In genomic region chr2:10921525-10921924, GRCh38 we compare ENCODE assay signal across 18 cellular contexts. TPM values are rescaled to one million over a fixed set of nuclear protein-coding genes. Genes with fewer than 3 reads are reported as not detected.
DNase-seq lines count a peak whose midpoint lies in the region; ATAC-seq and TF ChIP-seq lines count a peak whose summit lies in the region.
"Had no signal": no experiment of that assay in that cellular context is flagged by ENCODE, and none has a peak within 500 bp of the region (broad histone marks: within the 10 kb centered on the region; RNA-seq: fewer than 3 reads in every experiment).

No MANE protein-coding gene starts in this region.

- no peak for ATAC-seq in activated naive CD8-positive, alpha-beta T cell treated with anti-CD3 and anti-CD28 coated beads, Interleukin-2, amount 50 U/mL, for 24 hours
- no peak for ATAC-seq in HG02840 (IDR thresholded peaks at IDR 0.05; ENCODE audit: low FRiP score, unreplicated experiment)

- H3K27ac Mint-ChIP-seq in chondrocyte (ENCODE audit: unreplicated experiment) (no peak overlapping the region), endothelial cell (ENCODE audit: unreplicated experiment) (no peak overlapping the region)
- no peak overlapping the region for H3K27ac Mint-ChIP-seq in activated naive CD8-positive, alpha-beta T cell treated with anti-CD3 and anti-CD28 coated beads, Interleukin-2, amount 50 U/mL, for 24 hours
- H3K27ac Mint-ChIP-seq: CD4-positive, alpha-beta T cell had no signal

- H3K27ac ChIP-seq in neuronal stem cell (replicated peaks; ENCODE audit: low read length) (no peak overlapping the region), left ventricle myocardium inferior (replicated peaks) (no peak overlapping the region)
- H3K27ac ChIP-seq: 22Rv1, HL-60 had no signal

- peaks cover 0 to 9% (median 2%) of the 10 kb centered on the region in 3 experiments for H3K27me3 ChIP-seq in neuronal stem cell (ENCODE audit: control insufficient read depth in 3 of 3, insufficient read depth in 3 of 3, low read depth in 1 of 3, low read length in 3 of 3)
- peaks cover 44% of the 10 kb centered on the region for H3K27me3 ChIP-seq in left ventricle myocardium inferior (ENCODE audit: low read depth)

- H3K36me3 Mint-ChIP-seq in chondrocyte (ENCODE audit: low read depth) (no peaks in the 10 kb centered on the region), endothelial cell (ENCODE audit: low read depth, unreplicated experiment) (peaks cover 6% of the 10 kb centered on the region)
- no peaks in the 10 kb centered on the region for H3K36me3 Mint-ChIP-seq in activated naive CD8-positive, alpha-beta T cell treated with anti-CD3 and anti-CD28 coated beads, Interleukin-2, amount 50 U/mL, for 24 hours (ENCODE audit: low read depth)

- H2BK120ac ChIP-seq in neuronal stem cell (ENCODE audit: low read depth, low read length): no peak overlapping the region

- H3K4me3 ChIP-seq in neuronal stem cell (ENCODE audit: low read length in 2 of 2) (no peak overlapping the region), left ventricle myocardium inferior (no peak overlapping the region)

- no CpG with 5 or more reads among the region's 6 CpGs for WGBS in neuronal stem cell (ENCODE audit: extremely low coverage in 2 of 2, insufficient read length in 2 of 2, insufficient replicate concordance in 1 of 2), 2 donors

- H3K4me1 ChIP-seq in neuronal stem cell (ENCODE audit: control insufficient read depth in 2 of 2, insufficient read depth in 1 of 2, low read depth in 1 of 2, low read length in 2 of 2) (peaks cover 3 to 4% of the 10 kb centered on the region in 2 donors), left ventricle myocardium inferior (peaks cover 8% of the 10 kb centered on the region)

- peak; percentile 17 for DNase-seq in activated effector memory CD4-positive, alpha-beta T cell treated with anti-CD3 and anti-CD28 coated beads, Interleukin-2, amount 50 U/mL, for 16 hours
- no peak for DNase-seq in activated effector memory CD4-positive, alpha-beta T cell treated with Interleukin-2 at 50 U/mL for 16 hours
- peak; percentile 73 for DNase-seq in chondrocyte (ENCODE audit: low spot score)
- no peak for DNase-seq in neuronal stem cell (ENCODE audit: low spot score)
- no peak for DNase-seq in activated naive CD8-positive, alpha-beta T cell treated with anti-CD3 and anti-CD28 coated beads, Interleukin-2, amount 50 U/mL, for 24 hours
- DNase-seq in left ventricle myocardium inferior: no peak
- no peak for DNase-seq in endothelial cell (ENCODE audit: low spot score)
- DNase-seq: AML-193; C1 segment of cervical spinal cord; Calu3; CD4-positive, alpha-beta T cell; DMS 273 treated with DMSO at 0.1 percent for 48 hours; IMR-90; KBM-7 had no signal

- intact Hi-C loops in left ventricle myocardium inferior (cut with micrococcal nuclease): loop anchor here (10.0 kb wide), 1 partner anchor 87 kb away; no protein-coding TSS in a partner anchor

- H3K9me3 Mint-ChIP-seq in chondrocyte (ENCODE audit: low read depth) (peaks cover 2% of the 10 kb centered on the region), endothelial cell (ENCODE audit: unreplicated experiment) (no peaks in the 10 kb centered on the region)
- H3K9me3 Mint-ChIP-seq in activated naive CD8-positive, alpha-beta T cell treated with anti-CD3 and anti-CD28 coated beads, Interleukin-2, amount 50 U/mL, for 24 hours: no peaks in the 10 kb centered on the region
- H3K9me3 Mint-ChIP-seq: CD4-positive, alpha-beta T cell had no signal

- no peak overlapping the region for H4K91ac ChIP-seq in neuronal stem cell (ENCODE audit: low read depth, low read length, poor library complexity)

- H3K14ac ChIP-seq in neuronal stem cell (ENCODE audit: low read length): peak overlapping the region; percentile 57

- peak overlapping the region; percentile 11 for H3K18ac ChIP-seq in neuronal stem cell (ENCODE audit: low read length)

- H3K4me1 Mint-ChIP-seq in chondrocyte (ENCODE audit: low read depth) (no peaks in the 10 kb centered on the region), endothelial cell (ENCODE audit: unreplicated experiment) (peaks cover 10% of the 10 kb centered on the region)
- no peaks in the 10 kb centered on the region for H3K4me1 Mint-ChIP-seq in activated naive CD8-positive, alpha-beta T cell treated with anti-CD3 and anti-CD28 coated beads, Interleukin-2, amount 50 U/mL, for 24 hours

- H2AK5ac ChIP-seq in neuronal stem cell (ENCODE audit: low read depth, low read length): no peak overlapping the region

- no peak overlapping the region for H2AFZ ChIP-seq in neuronal stem cell (ENCODE audit: low read length)

- H3K4me2 ChIP-seq in neuronal stem cell (ENCODE audit: insufficient read depth, low read length, poor library complexity, severe bottlenecking): no peak overlapping the region

- H4K8ac ChIP-seq in neuronal stem cell (ENCODE audit: low read depth, low read length): no peak overlapping the region

- no peak overlapping the region for H2BK12ac ChIP-seq in neuronal stem cell (ENCODE audit: low read length)

- no peak for TF ChIP-seq CTCF in chondrocyte (IDR thresholded peaks at IDR 0.05)
- TF ChIP-seq CTCF in left ventricle myocardium inferior (IDR thresholded peaks at IDR 0.05; ENCODE audit: borderline replicate concordance): no peak
- TF ChIP-seq CTCF in endothelial cell (IDR thresholded peaks at IDR 0.05; ENCODE audit: unreplicated experiment): no peak

- H3K9me3 ChIP-seq in neuronal stem cell (replicated peaks in 1 of 2; ENCODE audit: control insufficient read depth in 2 of 2, insufficient read depth in 1 of 2, low read depth in 1 of 2, low read length in 2 of 2): no peaks in the 10 kb centered on the region
- H3K9me3 ChIP-seq in left ventricle myocardium inferior (replicated peaks): no peaks in the 10 kb centered on the region

- no peak overlapping the region for H3K4me3 Mint-ChIP-seq in chondrocyte (ENCODE audit: unreplicated experiment)
- H3K4me3 Mint-ChIP-seq in activated naive CD8-positive, alpha-beta T cell treated with anti-CD3 and anti-CD28 coated beads, Interleukin-2, amount 50 U/mL, for 24 hours: no peak overlapping the region
- H3K4me3 Mint-ChIP-seq in endothelial cell (ENCODE audit: unreplicated experiment): no peak overlapping the region
- H3K4me3 Mint-ChIP-seq: CD4-positive, alpha-beta T cell had no signal

- no peak overlapping the region for H3K9ac ChIP-seq in neuronal stem cell (ENCODE audit: low read depth, low read length, poor library complexity)

- H2BK15ac ChIP-seq in neuronal stem cell (ENCODE audit: low read length): peak overlapping the region; percentile 2

- H3K27me3 Mint-ChIP-seq in chondrocyte (ENCODE audit: low read depth) (peaks cover 14% of the 10 kb centered on the region), endothelial cell (ENCODE audit: unreplicated experiment) (peaks cover 8% of the 10 kb centered on the region)
- peaks cover 5% of the 10 kb centered on the region for H3K27me3 Mint-ChIP-seq in activated naive CD8-positive, alpha-beta T cell treated with anti-CD3 and anti-CD28 coated beads, Interleukin-2, amount 50 U/mL, for 24 hours

- no peak overlapping the region for H2BK5ac ChIP-seq in neuronal stem cell (ENCODE audit: low read length)

- H3K79me1 ChIP-seq in neuronal stem cell (ENCODE audit: low read depth, low read length): no peaks in the 10 kb centered on the region

- no peak overlapping the region for H3K4ac ChIP-seq in neuronal stem cell (ENCODE audit: low read length)

- H3K23ac ChIP-seq in neuronal stem cell (ENCODE audit: low read depth, low read length, poor library complexity): no peak overlapping the region

- no peaks in the 10 kb centered on the region for H3K36me3 ChIP-seq in neuronal stem cell (replicated peaks in 1 of 2; ENCODE audit: control insufficient read depth in 2 of 2, insufficient read depth in 2 of 2, low read length in 2 of 2)
- no peaks in the 10 kb centered on the region for H3K36me3 ChIP-seq in left ventricle myocardium inferior

RNA-seq across cellular contexts. Expression of gene KCNF1, which starts 9.8 kb away (rescaled TPM):
- total RNA-seq in chondrocyte: not detected in 3 replicates
- 0.14 TPM for polyA plus RNA-seq in neuronal stem cell (2013, experiment 1 of 2)
- polyA plus RNA-seq in neuronal stem cell (2013, experiment 2 of 2): 0.08 TPM
- total RNA-seq in left ventricle myocardium inferior: 0.30 TPM
- 8.4 TPM for total RNA-seq in endothelial cell (ENCODE audit: unreplicated experiment)
- total RNA-seq: Calu3; CD4-positive, alpha-beta T cell; Daoy had no signal

Comparison
In these comparisons a context has a peak if more than half of its experiments do, and no peak if none do; other contexts are left out.
1. DNase-seq: peak in activated effector memory CD4-positive, alpha-beta T cell treated with anti-CD3 and anti-CD28 coated beads, Interleukin-2, amount 50 U/mL, for 16 hours (single experiment) and chondrocyte (single experiment); none in activated effector memory CD4-positive, alpha-beta T cell treated with Interleukin-2 at 50 U/mL for 16 hours (single experiment), neuronal stem cell (single experiment), activated naive CD8-positive, alpha-beta T cell treated with anti-CD3 and anti-CD28 coated beads, Interleukin-2, amount 50 U/mL, for 24 hours (single experiment), left ventricle myocardium inferior (single experiment) and endothelial cell (single experiment).